Comparison of ENCODE assay signal across 8 cellular contexts in the genomic region with DNA sequence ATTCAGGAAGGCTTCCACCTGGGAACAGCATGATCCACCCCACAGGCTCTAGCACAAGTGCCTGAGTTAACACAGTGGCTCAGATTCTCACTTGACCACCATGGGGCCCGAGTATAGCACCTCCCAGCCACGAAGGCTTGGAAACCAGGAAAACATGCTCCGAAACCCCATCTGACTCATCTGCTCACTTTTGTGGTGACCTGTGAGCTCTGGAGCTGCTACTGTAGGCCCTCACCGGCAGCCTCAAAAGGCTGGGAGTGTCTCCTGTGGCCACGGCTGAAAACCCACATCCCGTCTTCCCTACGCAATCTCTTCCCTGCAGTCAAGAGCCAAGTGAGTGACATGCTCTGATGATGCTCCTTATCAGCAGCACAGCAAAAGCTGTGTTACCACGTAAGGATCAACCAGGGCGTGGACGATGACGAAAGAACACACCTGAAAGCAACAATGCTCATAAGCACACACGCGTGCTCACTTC.
DNase-seq lines count a peak whose midpoint lies in the region; ATAC-seq, FAIRE-seq and TF ChIP-seq lines count a peak whose summit lies in the region.

No MANE protein-coding gene starts in this region.

- H3K36me3 Mint-ChIP-seq in T-helper 2 cell treated with Interferon-gamma antibody and Interleukin-4, amounts not matched to agents 5 μg/mL and 100 μg/mL, for 36 hours (ENCODE audit: low read depth) = peaks cover 12% of the 10 kb centered on the region

- CTCF ChIA-PET in GM12878 (lab: Yijun Ruan, JAX) = interaction anchor here (0.6 kb wide), 1 partner anchor 30 kb away, joined by 3 read pairs; no protein-coding TSS in a partner anchor

- H3K4me2 ChIP-seq in GM12878 (ENCODE audit: control insufficient read depth, insufficient read depth) (peak overlapping the region; percentile 82), GM23248 (ENCODE audit: unreplicated experiment) (no peak overlapping the region)

- H3F3A ChIP-seq in GM23248 (ENCODE audit: insufficient read depth) = peaks cover 27% of the 10 kb centered on the region

- peak; percentile 19; the same call in 1 of the 2 replicates for TF ChIP-seq RAD21 in GM12878 (IDR thresholded peaks at IDR 0.05; ENCODE audit: insufficient read depth, low read depth, low read length)

- H3K4me3 ChIP-seq in GM12878 (no peak overlapping the region), GM23248 (no peak overlapping the region)

- intact Hi-C loops in GM12878 (cut with micrococcal nuclease; ENCODE audit: unreplicated experiment) = loop anchor here (2.0 to 10.0 kb wide), 3 partner anchors 72 to 300 kb away; a partner anchor contains a TSS

- no peaks in the 10 kb centered on the region for H3K9me3 ChIP-seq in GM12878 (replicated peaks; ENCODE audit: control insufficient read depth, insufficient read depth, low read length)
- no peaks in the 10 kb centered on the region for H3K9me3 ChIP-seq in GM23248 (ENCODE audit: low read depth)

- TF ChIP-seq CTCF in GM12878 (IDR thresholded peaks at IDR 0.05 in 2 of 3, conservative IDR thresholded peaks at IDR 0.05 in 1 of 3; ENCODE audit: control insufficient read depth in 2 of 3, extremely low read depth in 1 of 3, insufficient read depth in 1 of 3, low read depth in 3 of 3, low read length in 3 of 3) = no peak

- H3K9me3 Mint-ChIP-seq in T-helper 2 cell treated with Interferon-gamma antibody and Interleukin-4, amounts not matched to agents 5 μg/mL and 100 μg/mL, for 36 hours = no peaks in the 10 kb centered on the region

- H3K4me3 Mint-ChIP-seq in T-helper 2 cell treated with Interferon-gamma antibody and Interleukin-4, amounts not matched to agents 5 μg/mL and 100 μg/mL, for 36 hours = peak overlapping the region; percentile 93

- no peak for TF ChIP-seq POLR2A in GM12878 (IDR thresholded peaks at IDR 0.05; ENCODE audit: low read depth, low read length)

- H3K9ac ChIP-seq in GM12878 (ENCODE audit: control insufficient read depth, insufficient read depth, low read length) = peak overlapping the region; percentile 68
- no peak overlapping the region for H3K9ac ChIP-seq in GM23248

- no peaks in the 10 kb centered on the region for H3K79me2 ChIP-seq in GM12878 (ENCODE audit: control insufficient read depth, insufficient read depth, low read length)
- H3K79me2 ChIP-seq in GM23248 (ENCODE audit: insufficient read depth) = peaks cover 74% of the 10 kb centered on the region

- in situ Hi-C loops in GM12878 (cut with MboI) = no loop called here
- in situ Hi-C loops in GM23248 (cut with MboI) = no loop called here

- WGBS in GM12878 (ENCODE audit: insufficient coverage, insufficient replicate concordance, low lambda C conversion rate, missing lambda C conversion rate) = 64% methylated on average over 13 of the region's 13 CpGs
- WGBS in GM23248 (ENCODE audit: low coverage in 1 of 2, low lambda C conversion rate in 2 of 2, missing lambda C conversion rate in 2 of 2), 2 experiments = 81 to 83% methylated on average over 13 of the region's 13 CpGs

- peak; percentile 92 for DNase-seq in T-helper 2 cell treated with Interferon-gamma antibody and Interleukin-4, amounts not matched to agents 5 μg/mL and 100 μg/mL, for 36 hours (ENCODE audit: low spot score)
- peak; percentile 60 for DNase-seq in GM12878 (ENCODE audit: low read depth, low spot score)
- DNase-seq in stimulated activated CD4-positive, alpha-beta T cell treated with anti-CD3 and anti-CD28 coated beads, Interleukin-12 subunit alpha, Interleukin-12 subunit beta, amount 100 ng/mL, for 48 hours (ENCODE audit: low read depth in 2 of 3, low spot score in 1 of 3) = peak; percentile 67 to 83 (median 74)
- no peak for DNase-seq in GM23248
- no peak for DNase-seq in NCI-H345 (lab: John Stamatoyannopoulos, UW)

- ATAC-seq in HG02678 (IDR thresholded peaks at IDR 0.05; ENCODE audit: unreplicated experiment) (peak; percentile 3), GM12878 (peak; percentile 63), GM19455 (IDR thresholded peaks at IDR 0.05; ENCODE audit: unreplicated experiment) (no peak), HG03280 (IDR thresholded peaks at IDR 0.05; ENCODE audit: unreplicated experiment) (no peak)

- no peak for FAIRE-seq in GM12878 (lab: Jason Lieb, UNC)

- SMC1A ChIA-PET in GM12878 (lab: Charles Lee; ENCODE audit: uncharacterized antibody, unreplicated experiment) = interaction anchor here (0.9 to 1.2 kb wide), 5 partner anchors 9 to 73 kb away, joined by 3 read pairs; no protein-coding TSS in a partner anchor

- BruUV-seq in GM12878 (replicated peaks; lab: Mats Ljungman, UMichigan) = no TSS peak

- RAD21 ChIA-PET in GM12878 (lab: Charles Lee; ENCODE audit: unreplicated experiment) = interaction anchor here (1.2 kb wide), 1 partner anchor 15 kb away, joined by 4 read pairs; no protein-coding TSS in a partner anchor

- H3K36me3 ChIP-seq in GM12878 (ENCODE audit: control insufficient read depth in 2 of 2, insufficient read depth in 2 of 2, low read length in 1 of 2) = no peaks in the 10 kb centered on the region
- no peaks in the 10 kb centered on the region for H3K36me3 ChIP-seq in GM23248 (ENCODE audit: low read depth)

- TF ChIP-seq EP300 in GM12878 (IDR thresholded peaks at IDR 0.05; ENCODE audit: borderline replicate concordance in 1 of 2, control insufficient read depth in 1 of 2, low read depth in 2 of 2, low read length in 2 of 2) = no peak

- POLR2A ChIA-PET in GM12878 (lab: Charles Lee) = no interaction called here

- H3K4me1 ChIP-seq in GM12878 (ENCODE audit: control insufficient read depth, insufficient read depth, low read length) = peaks cover 33% of the 10 kb centered on the region
- H3K4me1 ChIP-seq in GM23248 (ENCODE audit: insufficient read depth) = peaks cover 46% of the 10 kb centered on the region

- peaks cover 11% of the 10 kb centered on the region for H3K27me3 Mint-ChIP-seq in T-helper 2 cell treated with Interferon-gamma antibody and Interleukin-4, amounts not matched to agents 5 μg/mL and 100 μg/mL, for 36 hours (ENCODE audit: low read depth)

- H3K27me3 ChIP-seq in GM12878 (replicated peaks in 1 of 2; ENCODE audit: control insufficient read depth in 2 of 2, insufficient read depth in 2 of 2, low read length in 1 of 2) (no peaks in the 10 kb centered on the region), GM23248 (replicated peaks; ENCODE audit: insufficient read depth) (no peaks in the 10 kb centered on the region)

- H3K9me2 ChIP-seq in GM23248 (ENCODE audit: insufficient read depth) = no peaks in the 10 kb centered on the region

- H2AFZ ChIP-seq in GM12878 (ENCODE audit: control insufficient read depth, low read depth, low read length) (peak overlapping the region; percentile 87), GM23248 (no peak overlapping the region)

- H3K27ac ChIP-seq in GM12878 (ENCODE audit: control insufficient read depth, insufficient read depth) (peak overlapping the region; percentile 81), GM23248 (no peak overlapping the region)

- peak overlapping the region; percentile 100 for H3K27ac Mint-ChIP-seq in T-helper 2 cell treated with Interferon-gamma antibody and Interleukin-4, amounts not matched to agents 5 μg/mL and 100 μg/mL, for 36 hours

- H4K20me1 ChIP-seq in GM12878 (ENCODE audit: control insufficient read depth, insufficient read depth) = no peaks in the 10 kb centered on the region
- no peaks in the 10 kb centered on the region; the same call in 1 of the 2 replicates for H4K20me1 ChIP-seq in GM23248 (ENCODE audit: insufficient read depth)

- H3K4me1 Mint-ChIP-seq in T-helper 2 cell treated with Interferon-gamma antibody and Interleukin-4, amounts not matched to agents 5 μg/mL and 100 μg/mL, for 36 hours (ENCODE audit: low read depth) = peaks cover 62% of the 10 kb centered on the region

TF ChIP-seq in GM12878, 131 proteins besides CTCF, POLR2A, EP300 and RAD21 (continues in another document):
- TF ChIP-seq IKZF2 (IDR thresholded peaks at IDR 0.05) = peak; percentile 84 to 86; a peak in 3 of 4 replicates
- TF ChIP-seq, protein P1, sequence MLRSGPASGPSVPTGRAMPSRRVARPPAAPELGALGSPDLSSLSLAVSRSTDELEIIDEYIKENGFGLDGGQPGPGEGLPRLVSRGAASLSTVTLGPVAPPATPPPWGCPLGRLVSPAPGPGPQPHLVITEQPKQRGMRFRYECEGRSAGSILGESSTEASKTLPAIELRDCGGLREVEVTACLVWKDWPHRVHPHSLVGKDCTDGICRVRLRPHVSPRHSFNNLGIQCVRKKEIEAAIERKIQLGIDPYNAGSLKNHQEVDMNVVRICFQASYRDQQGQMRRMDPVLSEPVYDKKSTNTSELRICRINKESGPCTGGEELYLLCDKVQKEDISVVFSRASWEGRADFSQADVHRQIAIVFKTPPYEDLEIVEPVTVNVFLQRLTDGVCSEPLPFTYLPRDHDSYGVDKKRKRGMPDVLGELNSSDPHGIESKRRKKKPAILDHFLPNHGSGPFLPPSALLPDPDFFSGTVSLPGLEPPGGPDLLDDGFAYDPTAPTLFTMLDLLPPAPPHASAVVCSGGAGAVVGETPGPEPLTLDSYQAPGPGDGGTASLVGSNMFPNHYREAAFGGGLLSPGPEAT (IDR thresholded peaks at IDR 0.05; ENCODE audit: low read depth) = no peak; the same call in 1 of the 2 replicates
- TF ChIP-seq POLR2AphosphoS2 (IDR thresholded peaks at IDR 0.05; ENCODE audit: low read depth, low read length) = no peak
- TF ChIP-seq, protein P2, sequence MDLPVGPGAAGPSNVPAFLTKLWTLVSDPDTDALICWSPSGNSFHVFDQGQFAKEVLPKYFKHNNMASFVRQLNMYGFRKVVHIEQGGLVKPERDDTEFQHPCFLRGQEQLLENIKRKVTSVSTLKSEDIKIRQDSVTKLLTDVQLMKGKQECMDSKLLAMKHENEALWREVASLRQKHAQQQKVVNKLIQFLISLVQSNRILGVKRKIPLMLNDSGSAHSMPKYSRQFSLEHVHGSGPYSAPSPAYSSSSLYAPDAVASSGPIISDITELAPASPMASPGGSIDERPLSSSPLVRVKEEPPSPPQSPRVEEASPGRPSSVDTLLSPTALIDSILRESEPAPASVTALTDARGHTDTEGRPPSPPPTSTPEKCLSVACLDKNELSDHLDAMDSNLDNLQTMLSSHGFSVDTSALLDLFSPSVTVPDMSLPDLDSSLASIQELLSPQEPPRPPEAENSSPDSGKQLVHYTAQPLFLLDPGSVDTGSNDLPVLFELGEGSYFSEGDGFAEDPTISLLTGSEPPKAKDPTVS (IDR thresholded peaks at IDR 0.05; ENCODE audit: low read depth, low read length) = no peak
- no peak for TF ChIP-seq KDM1A (IDR thresholded peaks at IDR 0.05; ENCODE audit: borderline replicate concordance)
- TF ChIP-seq, protein P3, sequence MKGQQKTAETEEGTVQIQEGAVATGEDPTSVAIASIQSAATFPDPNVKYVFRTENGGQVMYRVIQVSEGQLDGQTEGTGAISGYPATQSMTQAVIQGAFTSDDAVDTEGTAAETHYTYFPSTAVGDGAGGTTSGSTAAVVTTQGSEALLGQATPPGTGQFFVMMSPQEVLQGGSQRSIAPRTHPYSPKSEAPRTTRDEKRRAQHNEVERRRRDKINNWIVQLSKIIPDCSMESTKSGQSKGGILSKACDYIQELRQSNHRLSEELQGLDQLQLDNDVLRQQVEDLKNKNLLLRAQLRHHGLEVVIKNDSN (IDR thresholded peaks at IDR 0.05; ENCODE audit: borderline replicate concordance, extremely low read length, insufficient read depth, low read depth, low read length) = no peak
- peak; percentile 98 for TF ChIP-seq RUNX3 (IDR thresholded peaks at IDR 0.05; ENCODE audit: low read length)

Comparison
In these comparisons a context has a peak if more than half of its experiments do, and no peak if none do; other contexts are left out.
1. ATAC-seq: peak in HG02678 (single experiment) and GM12878 (single experiment); none in GM19455 (single experiment) and HG03280 (single experiment).
2. DNase-seq: peak in T-helper 2 cell treated with Interferon-gamma antibody and Interleukin-4, amounts not matched to agents 5 μg/mL and 100 μg/mL, for 36 hours (single experiment), GM12878 (single experiment) and stimulated activated CD4-positive, alpha-beta T cell treated with anti-CD3 and anti-CD28 coated beads, Interleukin-12 subunit alpha, Interleukin-12 subunit beta, amount 100 ng/mL, for 48 hours (3 of 3); none in GM23248 (single experiment) and NCI-H345 (single experiment).